ENCODE assay signal across 36 cellular contexts in the genomic region with DNA sequence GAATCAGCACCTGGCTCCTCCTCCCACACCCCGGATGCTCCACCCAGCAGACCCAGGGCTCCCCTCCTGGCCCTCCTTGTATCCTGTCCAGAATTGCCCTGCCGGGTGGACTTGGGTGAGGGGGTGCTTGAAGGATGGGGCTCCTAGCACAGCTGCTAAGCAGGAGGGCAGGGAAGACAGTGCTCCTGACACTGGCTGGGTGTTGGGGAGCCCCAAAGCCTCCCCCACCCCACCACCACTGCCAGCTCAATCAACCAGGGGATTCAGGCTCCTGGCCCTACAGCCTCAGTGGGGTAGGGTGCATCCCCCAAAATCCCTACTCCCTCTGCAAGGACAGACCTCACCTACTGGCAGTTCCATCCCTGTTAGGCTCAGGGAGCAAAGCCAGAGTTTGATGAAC. TPM values are rescaled to one million over a fixed set of nuclear protein-coding genes. Genes with fewer than 3 reads are reported as not detected.
DNase-seq lines count a peak whose midpoint lies in the region; TF ChIP-seq lines count a peak whose summit lies in the region.
"Had no signal": no experiment of that assay in that cellular context is flagged by ENCODE, and none has a peak within 500 bp of the region (broad histone marks: within the 10 kb centered on the region; RNA-seq: fewer than 3 reads in every experiment).

No MANE protein-coding gene starts in this region.

- peaks cover 0 to 12% (median 1%) of the 10 kb centered on the region in 4 donors for H3K4me1 ChIP-seq in esophagus muscularis mucosa
- H3K4me1 ChIP-seq: BE2C, Caco-2 had no signal

- peaks cover 0 to 7% (median 6%) of the 10 kb centered on the region in 4 donors for H3K9me3 ChIP-seq in esophagus muscularis mucosa
- H3K9me3 ChIP-seq: BE2C, Caco-2 had no signal

- no peaks in the 10 kb centered on the region for H3K4me1 Mint-ChIP-seq in activated CD4-positive, alpha-beta T cell treated with anti-CD3 and anti-CD28 coated beads, Interleukin-2, amount 10 ng/mL, durations not matched to agents 24 days and 14 days
- H3K4me1 Mint-ChIP-seq: CD14-positive monocyte; CD4-positive, CD25-positive, alpha-beta regulatory T cell; CD8-positive, alpha-beta memory T cell had no signal

- TF ChIP-seq EP300 in esophagus muscularis mucosa (IDR thresholded peaks at IDR 0.05): no peak

- WGBS in esophagus muscularis mucosa: no CpG with 5 or more reads among the region's 2 CpGs

- no peak overlapping the region for H3K4me3 ChIP-seq in esophagus muscularis mucosa
- H3K4me3 ChIP-seq: A549; BLaER1; BLaER1 treated with 17β-estradiol and CSF1 and Interleukin-3, amounts not matched to agents 10 nM and 100 nM had no signal

- no peaks in the 10 kb centered on the region for H3K9me3 Mint-ChIP-seq in activated CD4-positive, alpha-beta T cell treated with anti-CD3 and anti-CD28 coated beads, Interleukin-2, amount 10 ng/mL, durations not matched to agents 24 days and 14 days
- H3K9me3 Mint-ChIP-seq: CD4-positive, alpha-beta T cell; CD8-positive, alpha-beta T cell had no signal

- no peaks in the 10 kb centered on the region for H3K36me3 Mint-ChIP-seq in activated CD4-positive, alpha-beta T cell treated with anti-CD3 and anti-CD28 coated beads, Interleukin-2, amount 10 ng/mL, durations not matched to agents 24 days and 14 days (ENCODE audit: low read depth)
- H3K36me3 Mint-ChIP-seq: CD14-positive monocyte; CD4-positive, CD25-positive, alpha-beta regulatory T cell; CD8-positive, alpha-beta memory T cell; CD8-positive, alpha-beta T cell had no signal

- H3K27me3 Mint-ChIP-seq in activated CD4-positive, alpha-beta T cell treated with anti-CD3 and anti-CD28 coated beads, Interleukin-2, amount 10 ng/mL, durations not matched to agents 24 days and 14 days: peaks cover 3% of the 10 kb centered on the region

- TF ChIP-seq POLR2A in esophagus muscularis mucosa (IDR thresholded peaks at IDR 0.05; ENCODE audit: low read depth): no peak

- H3K27ac ChIP-seq in esophagus muscularis mucosa (replicated peaks in 1 of 4): no peak overlapping the region
- H3K27ac ChIP-seq: 22Rv1; A549; BLaER1; BLaER1 treated with 17β-estradiol and CSF1 and Interleukin-3, amounts not matched to agents 10 nM and 100 nM; C4-2B had no signal

- peak; percentile 41 for DNase-seq in activated CD4-positive, alpha-beta T cell treated with anti-CD3 and anti-CD28 coated beads, Interleukin-2, amount 10 ng/mL, durations not matched to agents 24 days and 14 days
- DNase-seq in activated CD4-positive, alpha-beta T cell treated with anti-CD3 and anti-CD28 coated beads for 4 hours: no peak
- DNase-seq in activated effector memory CD4-positive, alpha-beta T cell treated with anti-CD3 and anti-CD28 coated beads, Interleukin-2, amount 50 U/mL, for 16 hours: peak; percentile 30
- no peak for DNase-seq in activated effector memory CD4-positive, alpha-beta T cell treated with Interleukin-2 at 50 U/mL for 16 hours
- peak; percentile 88 for DNase-seq in esophagus muscularis mucosa (ENCODE audit: extremely low spot score)
- no peak for DNase-seq in CD1c-positive myeloid dendritic cell (ENCODE audit: extremely low spot score)
- DNase-seq: 8988T; ACHN; AML-193; BE2C; C1 segment of cervical spinal cord; Caco-2; Calu3; CD4-positive, alpha-beta memory T cell; CD4-positive, alpha-beta T cell; CD4-positive, CD25-positive, alpha-beta regulatory T cell; CD8-positive, alpha-beta memory T cell; CD8-positive, alpha-beta T cell; COR-L47; DMS 273 treated with DMSO at 0.1 percent for 48 hours; DMS153; DMS53; DMS79; DMS79 treated with DMSO at 0.1 percent for 48 hours; DND-41; EL had no signal

- H3K27ac Mint-ChIP-seq in activated CD4-positive, alpha-beta T cell treated with anti-CD3 and anti-CD28 coated beads, Interleukin-2, amount 10 ng/mL, durations not matched to agents 24 days and 14 days: no peak overlapping the region
- H3K27ac Mint-ChIP-seq: B cell; CD14-positive monocyte; CD4-positive, alpha-beta memory T cell; CD4-positive, alpha-beta T cell; CD4-positive, CD25-positive, alpha-beta regulatory T cell; CD8-positive, alpha-beta memory T cell; CD8-positive, alpha-beta T cell had no signal

- peaks cover 0 to 25% (median 10%) of the 10 kb centered on the region in 4 donors for H3K27me3 ChIP-seq in esophagus muscularis mucosa

- no peak overlapping the region for H3K4me3 Mint-ChIP-seq in activated CD4-positive, alpha-beta T cell treated with anti-CD3 and anti-CD28 coated beads, Interleukin-2, amount 10 ng/mL, durations not matched to agents 24 days and 14 days
- H3K4me3 Mint-ChIP-seq: B cell; CD14-positive monocyte; CD4-positive, alpha-beta memory T cell; CD4-positive, alpha-beta T cell; CD4-positive, CD25-positive, alpha-beta regulatory T cell; CD8-positive, alpha-beta memory T cell; CD8-positive, alpha-beta T cell had no signal

- no peak for TF ChIP-seq CTCF in esophagus muscularis mucosa (IDR thresholded peaks at IDR 0.05)

- intact Hi-C loops in activated CD4-positive, alpha-beta T cell treated with anti-CD3 and anti-CD28 coated beads, Interleukin-2, amount 10 ng/mL, durations not matched to agents 24 days and 14 days (cut with micrococcal nuclease): no loop called here
- intact Hi-C loops in esophagus muscularis mucosa (cut with DNase I): no loop called here

- no peaks in the 10 kb centered on the region for H3K36me3 ChIP-seq in esophagus muscularis mucosa
- H3K36me3 ChIP-seq: BE2C; BLaER1; BLaER1 treated with 17β-estradiol and CSF1 and Interleukin-3, amounts not matched to agents 10 nM and 100 nM had no signal

RNA-seq across cellular contexts. Expression of gene CYP4F11, which starts 2.6 kb away (rescaled TPM):
- not detected in 2 replicates for total RNA-seq in activated CD4-positive, alpha-beta T cell treated with anti-CD3 and anti-CD28 coated beads, Interleukin-2, amount 10 ng/mL, durations not matched to agents 24 days and 14 days
- total RNA-seq in esophagus muscularis mucosa: under 1 TPM in 2 of 4 donors, not detected in 2; 0.32 to 0.66 TPM
- total RNA-seq: B cell; Caco-2; CD4-positive, alpha-beta memory T cell; CD4-positive, alpha-beta T cell; CD4-positive, CD25-positive, alpha-beta regulatory T cell; CD8-positive, alpha-beta memory T cell; CD8-positive, alpha-beta T cell had no signal

RNA-seq across cellular contexts. Expression of gene OR10H4, which starts 11.9 kb away (rescaled TPM):
- total RNA-seq in activated CD4-positive, alpha-beta T cell treated with anti-CD3 and anti-CD28 coated beads, Interleukin-2, amount 10 ng/mL, durations not matched to agents 24 days and 14 days: not detected in 2 replicates
- total RNA-seq in esophagus muscularis mucosa: not detected
- total RNA-seq: A172; A673; B cell; Caco-2; Calu3; CD4-positive, alpha-beta memory T cell; CD4-positive, alpha-beta T cell; CD4-positive, CD25-positive, alpha-beta regulatory T cell; CD8-positive, alpha-beta memory T cell; CD8-positive, alpha-beta T cell; Daoy had no signal

RNA-seq across cellular contexts. Expression of gene CYP4F2, which starts 39.1 kb away (rescaled TPM):
- total RNA-seq in activated CD4-positive, alpha-beta T cell treated with anti-CD3 and anti-CD28 coated beads, Interleukin-2, amount 10 ng/mL, durations not matched to agents 24 days and 14 days: not detected in 2 replicates
- not detected for total RNA-seq in esophagus muscularis mucosa
- total RNA-seq: A673; B cell; Caco-2; Calu3; CD4-positive, alpha-beta memory T cell; CD4-positive, alpha-beta T cell; CD4-positive, CD25-positive, alpha-beta regulatory T cell; CD8-positive, alpha-beta memory T cell; CD8-positive, alpha-beta T cell; Daoy had no signal

Comparison
In these comparisons a context has a peak if more than half of its experiments do, and no peak if none do; other contexts are left out.
1. DNase-seq: peak in activated CD4-positive, alpha-beta T cell treated with anti-CD3 and anti-CD28 coated beads, Interleukin-2, amount 10 ng/mL, durations not matched to agents 24 days and 14 days (single experiment), activated effector memory CD4-positive, alpha-beta T cell treated with anti-CD3 and anti-CD28 coated beads, Interleukin-2, amount 50 U/mL, for 16 hours (single experiment) and esophagus muscularis mucosa (single experiment); none in activated CD4-positive, alpha-beta T cell treated with anti-CD3 and anti-CD28 coated beads for 4 hours (0 of 2), activated effector memory CD4-positive, alpha-beta T cell treated with Interleukin-2 at 50 U/mL for 16 hours (single experiment) and CD1c-positive myeloid dendritic cell (single experiment).